In genomic region chr15:100818927-100819326, GRCh38 we compare ENCODE assay signal across 18 cellular contexts.
DNase-seq lines count a peak whose midpoint lies in the region; ATAC-seq and TF ChIP-seq lines count a peak whose summit lies in the region.
"Had no signal": no experiment of that assay in that cellular context is flagged by ENCODE, and none has a peak within 500 bp of the region (broad histone marks: within the 10 kb centered on the region; RNA-seq: fewer than 3 reads in every experiment).

No MANE protein-coding gene starts in this region.

- no peak for TF ChIP-seq CTCF in choroid plexus epithelial cell (conservative IDR thresholded peaks at IDR 0.05; ENCODE audit: low read depth, low read length)

- H3K4me3 ChIP-seq in choroid plexus epithelial cell (ENCODE audit: low read depth, low read length) (no peak overlapping the region), skeletal muscle cell (ENCODE audit: low read depth, low read length) (no peak overlapping the region)

- no peak for ATAC-seq in HG03354 (IDR thresholded peaks at IDR 0.05; ENCODE audit: poor library complexity, severe bottlenecking, unreplicated experiment)
- ATAC-seq in GM18868 (IDR thresholded peaks at IDR 0.05; ENCODE audit: unreplicated experiment) = no peak

- DNase-seq in EL = peak; percentile 42
- DNase-seq in NCI-H226 = peak; percentile 93
- peak; percentile 71 for DNase-seq in choroid plexus epithelial cell (ENCODE audit: low read depth)
- DNase-seq in skeletal muscle cell (ENCODE audit: low read depth) = peak; percentile 39
- DNase-seq in mesenteric fat pad (ENCODE audit: low spot score) = no peak
- DNase-seq: activated CD4-positive, alpha-beta T cell treated with anti-CD3 and anti-CD28 coated beads for 4 hours; activated CD8-positive, alpha-beta memory T cell treated with anti-CD3 and anti-CD28 coated beads, Interleukin-2, amount 50 U/mL, for 4 hours; activated naive CD4-positive, alpha-beta T cell treated with anti-CD3 and anti-CD28 coated beads, Interleukin-2, amount 10 ng/mL, durations not matched to agents 7 days and 5 days; CD8-positive, alpha-beta memory T cell; GDM1; glutamatergic neuron; KBM-7; mesenchymal stem cell; NCI-H2171 treated with DMSO at 0.1 percent for 48 hours; retina; Right ventricle myocardium superior had no signal
